Comparison of ENCODE assay signal across 29 cellular contexts in genomic region chr6:151633517-151634335, GRCh38.
"Had no signal": no experiment of that assay in that cellular context is flagged by ENCODE, and none has a peak within 500 bp of the region (broad histone marks: within the 10 kb centered on the region; RNA-seq: fewer than 3 reads in every experiment).

No MANE protein-coding gene starts in this region.

- H3K27ac Mint-ChIP-seq: activated CD4-positive, alpha-beta memory T cell treated with anti-CD3 and anti-CD28 coated beads for 36 hours; activated naive CD4-positive, alpha-beta T cell treated with anti-CD3 and anti-CD28 coated beads, Interleukin-2, amount 10 ng/mL, durations not matched to agents 7 days and 5 days; activated naive CD8-positive, alpha-beta T cell treated with anti-CD3 and anti-CD28 coated beads, Interleukin-2, amount 10 ng/mL, durations not matched to agents 7 days and 5 days; activated T-helper 1 cell treated with anti-CD3 and anti-CD28 coated beads, Interleukin-12 subunit alpha, Interleukin-12 subunit beta, Interleukin-2, Interleukin-4 antibody, amounts not matched to agents 30 ng/mL and 10 ng/mL and 1 ng/mL, durations not matched to agents 14 hours and 24 hours and 36 hours; stimulated activated naive CD8-positive, alpha-beta T cell treated with anti-CD3 and anti-CD28 coated beads, Interleukin-15, Interleukin-2, amounts not matched to agents 100 ng/mL and 50 ng/mL, for 24 hours; T-helper 1 cell treated with Interleukin-12 subunit alpha and Interleukin-12 subunit beta and Interleukin-4 antibody, amounts not matched to agents 30 μg/mL and 1 μg/mL, for 36 hours had no signal

- H3K4me3 Mint-ChIP-seq: activated CD4-positive, alpha-beta memory T cell treated with anti-CD3 and anti-CD28 coated beads for 36 hours; activated naive CD4-positive, alpha-beta T cell treated with anti-CD3 and anti-CD28 coated beads, Interleukin-2, amount 10 ng/mL, durations not matched to agents 7 days and 5 days; activated naive CD8-positive, alpha-beta T cell treated with anti-CD3 and anti-CD28 coated beads, Interleukin-2, amount 10 ng/mL, durations not matched to agents 7 days and 5 days; activated T-helper 1 cell treated with anti-CD3 and anti-CD28 coated beads, Interleukin-12 subunit alpha, Interleukin-12 subunit beta, Interleukin-2, Interleukin-4 antibody, amounts not matched to agents 30 ng/mL and 10 ng/mL and 1 ng/mL, durations not matched to agents 14 hours and 24 hours and 36 hours; stimulated activated naive CD8-positive, alpha-beta T cell treated with anti-CD3 and anti-CD28 coated beads, Interleukin-15, Interleukin-2, amounts not matched to agents 100 ng/mL and 50 ng/mL, for 24 hours; T-helper 1 cell treated with Interleukin-12 subunit alpha and Interleukin-12 subunit beta and Interleukin-4 antibody, amounts not matched to agents 30 μg/mL and 1 μg/mL, for 36 hours had no signal

- H3K4me3 ChIP-seq: ascending aorta, coronary artery, dorsolateral prefrontal cortex, gastrocnemius medialis, left ventricle myocardium inferior, mucosa of descending colon, psoas muscle, right atrium auricular region, spleen, thyroid gland, upper lobe of left lung, vagina had no signal

- ATAC-seq: gastrocnemius medialis, mucosa of descending colon, psoas muscle had no signal

- H3K27ac ChIP-seq: ascending aorta, brain microvascular endothelial cell, coronary artery, dorsolateral prefrontal cortex, gastrocnemius medialis, left ventricle myocardium inferior, parathyroid adenoma, psoas muscle, right atrium auricular region, spleen, thyroid gland, upper lobe of left lung, vagina, VCaP had no signal

- H3K36me3 Mint-ChIP-seq: activated CD4-positive, alpha-beta memory T cell treated with anti-CD3 and anti-CD28 coated beads for 36 hours; activated naive CD4-positive, alpha-beta T cell treated with anti-CD3 and anti-CD28 coated beads, Interleukin-2, amount 10 ng/mL, durations not matched to agents 7 days and 5 days; activated naive CD8-positive, alpha-beta T cell treated with anti-CD3 and anti-CD28 coated beads, Interleukin-2, amount 10 ng/mL, durations not matched to agents 7 days and 5 days had no signal

- H3K27me3 ChIP-seq: ascending aorta, brain microvascular endothelial cell, dorsolateral prefrontal cortex, gastrocnemius medialis, right atrium auricular region, spleen, thyroid gland, upper lobe of left lung, vagina had no signal

- H3K4me1 Mint-ChIP-seq: activated naive CD4-positive, alpha-beta T cell treated with anti-CD3 and anti-CD28 coated beads, Interleukin-2, amount 10 ng/mL, durations not matched to agents 7 days and 5 days; activated naive CD8-positive, alpha-beta T cell treated with anti-CD3 and anti-CD28 coated beads, Interleukin-2, amount 10 ng/mL, durations not matched to agents 7 days and 5 days had no signal

- H3K9me3 ChIP-seq: ascending aorta, gastrocnemius medialis, mucosa of descending colon, thyroid gland, upper lobe of left lung, vagina had no signal

- DNase-seq: activated CD4-positive, alpha-beta memory T cell treated with anti-CD3 and anti-CD28 coated beads for 36 hours; activated CD4-positive, alpha-beta T cell treated with anti-CD3 and anti-CD28 coated beads for 48 hours; activated gamma-delta T cell; activated naive CD4-positive, alpha-beta T cell treated with anti-CD3 and anti-CD28 coated beads, Interleukin-2, amount 10 ng/mL, durations not matched to agents 7 days and 5 days; activated naive CD8-positive, alpha-beta T cell treated with anti-CD3 and anti-CD28 coated beads, Interleukin-2, amount 10 ng/mL, durations not matched to agents 7 days and 5 days; brain microvascular endothelial cell; dorsolateral prefrontal cortex; effector memory CD4-positive, alpha-beta T cell; erythroblast; gastrocnemius medialis; glutamatergic neuron; left ventricle myocardium inferior; mucosa of descending colon; psoas muscle; spleen; stimulated activated CD4-positive, alpha-beta T cell treated with anti-CD3 and anti-CD28 coated beads, Interleukin-2, amount 100 ng/mL, for 48 hours; SW 1271; T-helper 9 cell; thyroid gland; upper lobe of left lung had no signal

- H3K9ac ChIP-seq: parathyroid adenoma had no signal

- H3K4me1 ChIP-seq: ascending aorta, gastrocnemius medialis, left ventricle myocardium inferior, parathyroid adenoma, psoas muscle, right atrium auricular region, spleen, upper lobe of left lung had no signal

- H3K9me3 Mint-ChIP-seq: activated naive CD4-positive, alpha-beta T cell treated with anti-CD3 and anti-CD28 coated beads, Interleukin-2, amount 10 ng/mL, durations not matched to agents 7 days and 5 days; activated naive CD8-positive, alpha-beta T cell treated with anti-CD3 and anti-CD28 coated beads, Interleukin-2, amount 10 ng/mL, durations not matched to agents 7 days and 5 days had no signal

- H3K36me3 ChIP-seq: ascending aorta, brain microvascular endothelial cell, gastrocnemius medialis, left ventricle myocardium inferior, right atrium auricular region, spleen, thyroid gland, upper lobe of left lung, vagina had no signal
